Comparison of ENCODE assay signal across 9 cellular contexts in the genomic region with DNA sequence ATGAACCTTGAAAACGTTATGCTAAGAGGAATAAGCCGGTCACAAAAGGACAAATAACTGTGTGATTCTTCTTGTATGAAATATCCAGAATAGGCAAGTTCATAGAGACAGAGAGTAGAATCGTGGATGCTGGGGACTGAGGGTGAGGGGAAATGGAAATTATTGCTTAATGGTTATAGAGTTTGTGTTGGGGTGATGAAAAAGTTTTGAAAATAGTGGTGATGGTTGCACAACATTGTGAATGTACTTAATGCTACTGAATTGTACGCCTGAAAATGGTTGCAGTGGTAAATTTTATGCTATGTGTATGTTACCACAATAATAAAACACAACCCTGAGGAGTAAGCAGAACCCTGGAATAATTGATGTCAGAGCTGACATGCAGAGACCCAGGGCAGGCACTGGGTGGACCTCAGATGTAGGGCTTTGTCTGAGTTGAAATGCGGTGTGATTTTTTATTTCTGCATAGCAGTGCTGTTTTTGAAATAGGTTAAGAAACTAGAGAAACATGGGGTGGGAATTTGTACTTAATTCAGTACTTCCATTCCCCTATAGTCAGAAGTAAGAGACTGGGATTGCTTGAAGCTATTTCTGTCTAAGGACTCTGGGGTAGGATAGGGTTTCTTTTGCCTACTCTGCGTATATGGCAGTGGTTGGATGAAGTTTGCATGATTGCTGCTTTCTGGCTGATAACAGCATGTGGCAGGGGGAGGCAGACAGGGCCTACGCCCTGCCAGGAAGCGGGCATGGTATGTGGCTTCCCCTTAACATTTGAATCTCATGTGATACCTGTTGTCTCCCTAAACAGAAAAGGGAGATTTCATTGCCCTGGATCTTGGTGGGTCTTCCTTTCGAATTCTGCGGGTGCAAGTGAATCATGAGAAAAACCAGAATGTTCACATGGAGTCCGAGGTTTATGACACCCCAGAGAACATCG. TPM values are rescaled to one million over a fixed set of nuclear protein-coding genes. Genes with fewer than 3 reads are reported as not detected.
DNase-seq lines count a peak whose midpoint lies in the region; ATAC-seq and TF ChIP-seq lines count a peak whose summit lies in the region.
"Had no signal": no experiment of that assay in that cellular context is flagged by ENCODE, and none has a peak within 500 bp of the region (broad histone marks: within the 10 kb centered on the region; RNA-seq: fewer than 3 reads in every experiment).

No MANE protein-coding gene starts in this region.

- H3K4me3 ChIP-seq in left ventricle myocardium inferior (no peak overlapping the region), heart right ventricle (no peak overlapping the region), fibroblast of villous mesenchyme (ENCODE audit: low read depth, low read length) (no peak overlapping the region), aorta (ENCODE audit: low read length in 2 of 2) (no peak overlapping the region), trophoblast cell (ENCODE audit: low read depth, low read length) (no peak overlapping the region)

- H2BK5ac ChIP-seq in trophoblast cell (ENCODE audit: low read depth, low read length, poor library complexity), result no peak overlapping the region

- TF ChIP-seq CTCF in left ventricle myocardium inferior (IDR thresholded peaks at IDR 0.05; ENCODE audit: borderline replicate concordance) (no peak), heart right ventricle (IDR thresholded peaks at IDR 0.05) (no peak), fibroblast of villous mesenchyme (IDR thresholded peaks at IDR 0.05; ENCODE audit: insufficient read depth, low read depth, low read length) (no peak), progenitor cell of endocrine pancreas (IDR thresholded peaks at IDR 0.05; ENCODE audit: unreplicated experiment) (no peak)
- TF ChIP-seq CTCF in activated CD8-positive, alpha-beta T cell treated with anti-CD3 and anti-CD28 coated beads for 36 hours (IDR thresholded peaks at IDR 0.05), result no peak

- intact Hi-C loops in left ventricle myocardium inferior (cut with micrococcal nuclease), result no loop called here
- intact Hi-C loops in heart right ventricle (cut with DNase I), result loop anchor here in 5 of 10 donors (2.0 to 5.0 kb wide), 4 partner anchors 32 to 42 kb away; no protein-coding TSS in a partner anchor
- intact Hi-C loops in activated CD8-positive, alpha-beta T cell treated with anti-CD3 and anti-CD28 coated beads for 36 hours (cut with micrococcal nuclease), result no loop called here
- intact Hi-C loops in aorta (cut with DNase I), result loop anchor here in 1 of 2 donors (5.0 kb wide), 1 partner anchor 32 kb away; no protein-coding TSS in a partner anchor

- CTCF ChIA-PET in activated CD8-positive, alpha-beta T cell treated with anti-CD3 and anti-CD28 coated beads for 36 hours (lab: Charles Lee), result no interaction called here

- H3K79me1 ChIP-seq in trophoblast cell (ENCODE audit: low read length), result no peaks in the 10 kb centered on the region

- H2BK12ac ChIP-seq in trophoblast cell (ENCODE audit: low read length), result no peak overlapping the region

- peaks cover 44% of the 10 kb centered on the region for H3K4me1 Mint-ChIP-seq in activated CD8-positive, alpha-beta T cell treated with anti-CD3 and anti-CD28 coated beads for 36 hours (ENCODE audit: low read depth)
- peaks cover 12% of the 10 kb centered on the region for H3K4me1 Mint-ChIP-seq in progenitor cell of endocrine pancreas (ENCODE audit: low read depth)

- H3K4me1 ChIP-seq in left ventricle myocardium inferior (peaks cover 65% of the 10 kb centered on the region), heart right ventricle (peaks cover 37 to 76% (median 65%) of the 10 kb centered on the region in 9 donors), aorta (ENCODE audit: control insufficient read depth in 1 of 2, insufficient read depth in 2 of 2, low read length in 2 of 2) (peaks cover 5 to 13% of the 10 kb centered on the region in 2 donors), trophoblast cell (ENCODE audit: control insufficient read depth in 1 of 2, insufficient read depth in 2 of 2, low read length in 2 of 2) (peaks cover 14 to 18% of the 10 kb centered on the region in 2 experiments)

- ATAC-seq in heart right ventricle, result no peak
- peak; percentile 70 for ATAC-seq in activated CD8-positive, alpha-beta T cell treated with anti-CD3 and anti-CD28 coated beads for 36 hours
- ATAC-seq in aorta (ENCODE audit: low FRiP score), result no peak
- no peak for ATAC-seq in GM18870 (IDR thresholded peaks at IDR 0.05; ENCODE audit: unreplicated experiment)

- H2BK120ac ChIP-seq in trophoblast cell (ENCODE audit: insufficient read depth, low read length, poor library complexity), result no peak overlapping the region

- no peak overlapping the region for H3K9ac ChIP-seq in trophoblast cell (ENCODE audit: low read length)

- no peak overlapping the region for H3K4me2 ChIP-seq in trophoblast cell (ENCODE audit: low read length)

- peaks cover 4% of the 10 kb centered on the region for H3K79me2 ChIP-seq in trophoblast cell (ENCODE audit: control insufficient read depth, insufficient read depth, low read length, poor library complexity)

- H3K27ac Mint-ChIP-seq in activated CD8-positive, alpha-beta T cell treated with anti-CD3 and anti-CD28 coated beads for 36 hours, result peak overlapping the region; percentile 65
- no peak overlapping the region for H3K27ac Mint-ChIP-seq in progenitor cell of endocrine pancreas

- H3K27me3 ChIP-seq in left ventricle myocardium inferior (ENCODE audit: low read depth) (no peaks in the 10 kb centered on the region), heart right ventricle (no peaks in the 10 kb centered on the region), aorta (ENCODE audit: control insufficient read depth in 1 of 2, insufficient read depth in 2 of 2, low read length in 1 of 2) (no peaks in the 10 kb centered on the region), trophoblast cell (ENCODE audit: insufficient read depth, low read length) (no peaks in the 10 kb centered on the region)

- H3K23ac ChIP-seq in trophoblast cell (ENCODE audit: low read length), result no peak overlapping the region

- peaks cover 53% of the 10 kb centered on the region for H3K36me3 Mint-ChIP-seq in activated CD8-positive, alpha-beta T cell treated with anti-CD3 and anti-CD28 coated beads for 36 hours (ENCODE audit: low read depth)
- no peaks in the 10 kb centered on the region for H3K36me3 Mint-ChIP-seq in progenitor cell of endocrine pancreas (ENCODE audit: insufficient read depth)

- POLR2A ChIA-PET in activated CD8-positive, alpha-beta T cell treated with anti-CD3 and anti-CD28 coated beads for 36 hours (lab: Charles Lee), result interaction anchor here (0.7 kb wide), 1 partner anchor 373 kb away, joined by 3 read pairs; no protein-coding TSS in a partner anchor

- no peaks in the 10 kb centered on the region for H3K36me3 ChIP-seq in left ventricle myocardium inferior
- peaks cover 0 to 49% (median 7%) of the 10 kb centered on the region in 9 donors for H3K36me3 ChIP-seq in heart right ventricle
- no peaks in the 10 kb centered on the region for H3K36me3 ChIP-seq in aorta (ENCODE audit: control insufficient read depth in 1 of 2, insufficient read depth in 2 of 2, low read length in 1 of 2)
- peaks cover 14 to 21% of the 10 kb centered on the region in 2 experiments for H3K36me3 ChIP-seq in trophoblast cell (ENCODE audit: control insufficient read depth in 1 of 2, insufficient read depth in 2 of 2, low read length in 2 of 2)

- no peak overlapping the region for H3K4ac ChIP-seq in trophoblast cell (ENCODE audit: low read depth, low read length)

- 80 to 81% methylated on average over 12 of the region's 12 CpGs for WGBS in heart right ventricle, 2 donors
- WGBS in aorta, 2 donors, result 54 to 59% methylated on average over 12 of the region's 12 CpGs
- no CpG with 5 or more reads among the region's 12 CpGs for WGBS in trophoblast cell (ENCODE audit: extremely low coverage, insufficient coverage, insufficient read length)

- no peak overlapping the region for H4K91ac ChIP-seq in trophoblast cell (ENCODE audit: low read depth, low read length)

- H3K27ac ChIP-seq in left ventricle myocardium inferior (replicated peaks), result peak overlapping the region; percentile 78
- peak overlapping the region in 5 of 10 donors; percentile 31 to 83 (median 44) for H3K27ac ChIP-seq in heart right ventricle
- peak overlapping the region; percentile 50 to 98 for H3K27ac ChIP-seq in aorta (ENCODE audit: low read depth in 1 of 2, low read length in 2 of 2)
- H3K27ac ChIP-seq in trophoblast cell (ENCODE audit: low read depth, low read length), result no peak overlapping the region

- no peak overlapping the region for H3K4me3 Mint-ChIP-seq in activated CD8-positive, alpha-beta T cell treated with anti-CD3 and anti-CD28 coated beads for 36 hours
- no peak overlapping the region for H3K4me3 Mint-ChIP-seq in progenitor cell of endocrine pancreas (ENCODE audit: low read depth)

- no peak overlapping the region for H3K14ac ChIP-seq in trophoblast cell (ENCODE audit: low read length)

- no peak for DNase-seq in left ventricle myocardium inferior
- no peak for DNase-seq in heart right ventricle
- DNase-seq in activated CD8-positive, alpha-beta T cell treated with anti-CD3 and anti-CD28 coated beads for 36 hours, result peak; percentile 35
- peak; percentile 89 for DNase-seq in fibroblast of villous mesenchyme (ENCODE audit: low read depth)
- no peak for DNase-seq in aorta
- DNase-seq in progenitor cell of endocrine pancreas (ENCODE audit: low spot score, unreplicated experiment), result no peak
- DNase-seq in trophoblast cell, result no peak
- DNase-seq: retina had no signal

- no peak overlapping the region for H2AK5ac ChIP-seq in trophoblast cell (ENCODE audit: low read length)

- no peaks in the 10 kb centered on the region for H3K27me3 Mint-ChIP-seq in activated CD8-positive, alpha-beta T cell treated with anti-CD3 and anti-CD28 coated beads for 36 hours
- no peaks in the 10 kb centered on the region for H3K27me3 Mint-ChIP-seq in progenitor cell of endocrine pancreas

- no peaks in the 10 kb centered on the region for H3K9me3 Mint-ChIP-seq in activated CD8-positive, alpha-beta T cell treated with anti-CD3 and anti-CD28 coated beads for 36 hours
- H3K9me3 Mint-ChIP-seq in progenitor cell of endocrine pancreas (ENCODE audit: low read depth), result no peaks in the 10 kb centered on the region

- H3K18ac ChIP-seq in trophoblast cell (ENCODE audit: low read length), result no peak overlapping the region

- H3K9me3 ChIP-seq in left ventricle myocardium inferior (replicated peaks) (no peaks in the 10 kb centered on the region), heart right ventricle (no peaks in the 10 kb centered on the region), aorta (ENCODE audit: control insufficient read depth, low read length) (no peaks in the 10 kb centered on the region), trophoblast cell (ENCODE audit: insufficient read depth, low read depth, low read length) (no peaks in the 10 kb centered on the region)

- no peak overlapping the region for H2AFZ ChIP-seq in trophoblast cell (ENCODE audit: insufficient read depth, low read length, poor library complexity)

- no peak overlapping the region for H4K12ac ChIP-seq in trophoblast cell (ENCODE audit: low read depth, low read length)

- H4K8ac ChIP-seq in trophoblast cell (ENCODE audit: low read depth, low read length), result no peak overlapping the region

RNA-seq across cellular contexts. Expression of gene TACR2, which starts 57.4 kb away (rescaled TPM):
- not detected for total RNA-seq in left ventricle myocardium inferior
- total RNA-seq in heart right ventricle, result under 1 TPM in 8 of 10 donors, not detected in 2; 0.15 to 0.93 (median 0.25) TPM
- under 1 TPM in 1 of 2 donors, not detected in 1; 0.13 TPM for polyA plus RNA-seq in heart right ventricle
- not detected for total RNA-seq in activated CD8-positive, alpha-beta T cell treated with anti-CD3 and anti-CD28 coated beads for 36 hours
- under 0.01 TPM in 1 of 2 replicates, not detected in the other for total RNA-seq in fibroblast of villous mesenchyme
- total RNA-seq in aorta, result under 1 TPM in 1 of 2 donors, not detected in 1; 0.49 TPM
- polyA plus RNA-seq in aorta, result 1 to 10 TPM in 1 of 2 donors, under 1 TPM in 1; 0.31 to 2.5 TPM
- not detected in 2 replicates for total RNA-seq in progenitor cell of endocrine pancreas
- polyA plus RNA-seq in trophoblast cell (2013), result 0.07 and 0.10 TPM in 2 replicates

Comparison
In these comparisons a context has a peak if more than half of its experiments do, and no peak if none do; other contexts are left out.
1. DNase-seq: peak in activated CD8-positive, alpha-beta T cell treated with anti-CD3 and anti-CD28 coated beads for 36 hours (single experiment) and fibroblast of villous mesenchyme (single experiment); none in left ventricle myocardium inferior (single experiment), heart right ventricle (0 of 2), aorta (0 of 2), progenitor cell of endocrine pancreas (single experiment) and trophoblast cell (0 of 2).